8 cellular contexts compared by ENCODE assay signal in the genomic region with DNA sequence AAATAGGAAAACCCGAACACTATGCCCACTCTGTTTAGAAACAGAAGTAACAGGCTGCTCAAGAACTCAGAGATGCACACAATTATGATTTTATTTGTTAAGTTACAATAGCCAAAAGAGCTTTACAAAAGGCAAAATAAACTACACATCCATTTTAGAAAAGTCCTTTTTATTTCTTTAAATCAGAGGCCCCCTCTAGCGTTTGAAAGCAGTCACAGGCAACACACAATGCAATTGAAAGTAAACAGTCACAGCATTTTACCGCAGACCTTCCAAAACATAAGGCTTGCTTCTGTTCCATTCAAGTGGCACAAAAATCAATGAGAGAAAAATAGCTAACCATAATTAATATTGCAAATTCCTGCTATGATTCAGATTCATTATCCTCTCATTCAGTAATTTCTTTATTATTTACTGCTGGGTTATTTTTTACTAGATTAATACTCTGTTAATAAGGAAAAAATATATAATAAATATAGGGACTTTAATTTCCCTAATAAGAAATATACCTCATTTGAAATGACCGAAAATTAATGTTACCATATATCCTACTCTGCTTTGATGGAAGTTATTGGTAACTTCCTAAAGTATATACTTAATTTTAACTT.
A peak's percentile ranks its signal among the peaks of the same experiment; 100 is the strongest.
DNase-seq lines count a peak whose midpoint lies in the region; ATAC-seq and TF ChIP-seq lines count a peak whose summit lies in the region.

No MANE protein-coding gene starts in this region.

- H3K36me3 Mint-ChIP-seq in Calu3 (ENCODE audit: insufficient read depth, unreplicated experiment) (peaks cover 4% of the 10 kb centered on the region), glutamatergic neuron (ENCODE audit: unreplicated experiment) (no peaks in the 10 kb centered on the region)

- DNase-seq in Calu3, result no peak
- peak; percentile 44 for DNase-seq in SW480 (ENCODE audit: low spot score)
- DNase-seq in glutamatergic neuron, result no peak
- peak; percentile 76 for DNase-seq in superior temporal gyrus (ENCODE audit: extremely low spot score)
- no peak for DNase-seq in stimulated activated CD4-positive, alpha-beta T cell treated with anti-CD3 and anti-CD28 coated beads, Interleukin-4, amount 100 ng/mL, for 24 hours

- intact Hi-C loops in Calu3 (cut with micrococcal nuclease; ENCODE audit: unreplicated experiment), result no loop called here

- H3K4me1 Mint-ChIP-seq in Calu3 (ENCODE audit: low read depth, unreplicated experiment), result no peaks in the 10 kb centered on the region
- H3K4me1 Mint-ChIP-seq in glutamatergic neuron (ENCODE audit: low read depth, unreplicated experiment), result peaks cover 7% of the 10 kb centered on the region

- H3K27me3 Mint-ChIP-seq in Calu3 (ENCODE audit: unreplicated experiment) (no peaks in the 10 kb centered on the region), glutamatergic neuron (ENCODE audit: unreplicated experiment) (no peaks in the 10 kb centered on the region)

- no peaks in the 10 kb centered on the region for H3K9me3 Mint-ChIP-seq in Calu3 (ENCODE audit: low read depth, unreplicated experiment)
- H3K9me3 Mint-ChIP-seq in glutamatergic neuron (ENCODE audit: unreplicated experiment), result no peaks in the 10 kb centered on the region

- BruUV-seq in Calu3 (replicated peaks; lab: Mats Ljungman, UMichigan), result no TSS peak

- ATAC-seq in HG02938 (IDR thresholded peaks at IDR 0.05; ENCODE audit: unreplicated experiment), result peak; percentile 72
- no peak for ATAC-seq in GM21515 (IDR thresholded peaks at IDR 0.05; ENCODE audit: unreplicated experiment)
- ATAC-seq in HG02588 (IDR thresholded peaks at IDR 0.05; ENCODE audit: unreplicated experiment), result no peak

- TF ChIP-seq CTCF in Calu3 (IDR thresholded peaks at IDR 0.05; ENCODE audit: unreplicated experiment), result peak; percentile 39
- peak; percentile 69 for TF ChIP-seq CTCF in glutamatergic neuron (IDR thresholded peaks at IDR 0.05; ENCODE audit: partially characterized antibody, unreplicated experiment)

- no peak overlapping the region for H3K4me3 Mint-ChIP-seq in Calu3 (ENCODE audit: low read depth, unreplicated experiment)
- H3K4me3 Mint-ChIP-seq in glutamatergic neuron (ENCODE audit: unreplicated experiment), result no peak overlapping the region

- H3K27ac Mint-ChIP-seq in Calu3 (ENCODE audit: unreplicated experiment) (no peak overlapping the region), glutamatergic neuron (ENCODE audit: unreplicated experiment) (no peak overlapping the region)

- CTCF ChIA-PET in Calu3 (lab: Charles Lee), result interaction anchor here (0.6 kb wide), 1 partner anchor 488 kb away, joined by 4 read pairs; no protein-coding TSS in a partner anchor

Comparison
In these comparisons a context has a peak if more than half of its experiments do, and no peak if none do; other contexts are left out.
1. DNase-seq: peak in SW480 (single experiment) and superior temporal gyrus (single experiment); none in Calu3 (single experiment), glutamatergic neuron (single experiment) and stimulated activated CD4-positive, alpha-beta T cell treated with anti-CD3 and anti-CD28 coated beads, Interleukin-4, amount 100 ng/mL, for 24 hours (single experiment).